ENCODE assay signal across 22 cellular contexts in the genomic region with DNA sequence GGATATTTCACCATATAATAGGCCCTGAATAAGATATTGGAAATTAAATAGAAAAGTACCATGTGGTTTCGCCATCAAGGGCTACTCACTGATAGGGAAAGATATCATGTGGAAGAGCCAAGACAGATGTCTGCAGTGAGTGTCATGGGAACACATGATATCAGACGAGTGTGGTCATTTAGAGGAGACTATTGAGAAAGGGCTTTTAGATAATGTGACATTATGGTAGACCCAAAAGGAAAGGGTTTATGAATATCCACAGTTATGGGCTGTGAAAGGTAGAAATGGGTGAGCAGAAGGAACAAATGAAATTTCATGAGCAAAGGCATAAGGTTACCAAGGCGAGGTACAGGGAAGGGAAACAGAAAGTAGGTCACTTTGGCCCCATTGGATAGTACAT.
"Had no signal": no experiment of that assay in that cellular context is flagged by ENCODE, and none has a peak within 500 bp of the region (broad histone marks: within the 10 kb centered on the region; RNA-seq: fewer than 3 reads in every experiment).

No MANE protein-coding gene starts in this region.

- H3K27me3 ChIP-seq: MG63 had no signal

- H3K27ac ChIP-seq: RWPE1 had no signal

- H3K9me3 ChIP-seq: MG63 had no signal

- ATAC-seq: Panc1, PC-3, SK-N-SH treated with all-trans-retinoic acid at 6 μM for 48 hours had no signal

- DNase-seq: Karpas-422, KG1, MG63, NCI-H1092, NCI-H1105 treated with DMSO at 0.1 percent for 48 hours, NCI-H1417 treated with DMSO at 0.1 percent for 48 hours, NCI-H146, NCI-H1694 treated with DMSO at 0.1 percent for 48 hours, NCI-H1930, NCI-H2081 treated with DMSO at 0.1 percent for 48 hours, NCI-H2171, NCI-H226, NCI-H446, NCI-H510A, NCI-H524 treated with DMSO at 0.1 percent for 48 hours, NCI-H69, NCI-H774, PC-3, SHP77 had no signal
